Comparison of ENCODE assay signal across 19 cellular contexts in the genomic region with DNA sequence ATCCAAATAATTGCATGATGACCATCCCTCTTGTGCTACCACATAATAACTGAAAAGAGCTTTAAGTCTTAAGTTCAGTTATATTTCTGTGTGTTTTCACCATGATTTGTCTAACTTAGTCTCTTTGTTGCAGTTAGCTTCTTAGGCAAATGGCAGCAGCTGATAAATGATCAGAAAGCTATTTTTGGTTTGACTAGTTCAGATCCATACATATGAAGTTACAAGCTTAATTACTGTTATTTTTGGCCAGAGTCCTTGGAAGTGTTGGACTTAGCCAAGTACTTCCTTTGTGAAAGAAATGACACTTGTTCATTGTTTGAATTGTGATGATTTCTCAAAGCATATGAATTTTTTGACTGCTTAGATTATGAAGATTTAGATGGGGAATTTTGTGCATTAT. TPM values are rescaled to one million over a fixed set of nuclear protein-coding genes. Genes with fewer than 3 reads are reported as not detected.
DNase-seq lines count a peak whose midpoint lies in the region; ATAC-seq, FAIRE-seq and TF ChIP-seq lines count a peak whose summit lies in the region.
"Had no signal": no experiment of that assay in that cellular context is flagged by ENCODE, and none has a peak within 500 bp of the region (broad histone marks: within the 10 kb centered on the region; RNA-seq: fewer than 3 reads in every experiment).

No MANE protein-coding gene starts in this region.

- H3F3A ChIP-seq in DOHH2 (ENCODE audit: control insufficient read depth, insufficient read depth) = no peaks in the 10 kb centered on the region
- H3F3A ChIP-seq in PC-3 (ENCODE audit: low read length, unreplicated experiment) = no peaks in the 10 kb centered on the region

- DNase-seq in GM19239 (ENCODE audit: insufficient read length, low spot score) (no peak), adipocyte (ENCODE audit: low read depth) (peak; percentile 22), glutamatergic neuron (no peak), PC-3 (no peak), T1000 (lab: John Stamatoyannopoulos, UW) (no peak)
- DNase-seq: activated CD4-positive, alpha-beta T cell treated with anti-CD3 and anti-CD28 coated beads, Interleukin-2, amount 10 ng/mL, durations not matched to agents 7 days and 5 days; activated effector memory CD4-positive, alpha-beta T cell treated with Interleukin-2 at 50 U/mL for 16 hours; central memory CD4-positive, alpha-beta T cell; left colon; naive B cell; NCI-H1436 treated with DMSO at 0.1 percent for 48 hours; NCI-H524; right cardiac atrium; stimulated activated CD4-positive, alpha-beta T cell treated with anti-CD3 and anti-CD28 coated beads, Interleukin-2, amount 100 ng/mL, for 48 hours had no signal

- peak; percentile 31 for FAIRE-seq in GM19239 (lab: Jason Lieb, UNC)

- peak overlapping the region; percentile 39; the same call in 1 of the 2 replicates for H3K27ac ChIP-seq in DOHH2 (ENCODE audit: low read depth, low read length)
- no peak overlapping the region for H3K27ac ChIP-seq in PC-3 (ENCODE audit: low read length)
- H3K27ac ChIP-seq: epithelial cell of prostate, upper lobe of left lung had no signal

- peaks cover 66% of the 10 kb centered on the region for H3K79me2 ChIP-seq in DOHH2 (ENCODE audit: control insufficient read depth, low read length)
- peaks cover 11% of the 10 kb centered on the region; the same call in 1 of the 2 replicates for H3K79me2 ChIP-seq in PC-3 (ENCODE audit: low read length)

- CTCF ChIA-PET in PC-3 (lab: Charles Lee) = interaction anchor here (1.5 kb wide), 1 partner anchor 9 kb away, joined by 3 read pairs; no protein-coding TSS in a partner anchor

- H3K4me3 ChIP-seq in DOHH2 (ENCODE audit: low read length) = peak overlapping the region; percentile 46
- no peak overlapping the region for H3K4me3 ChIP-seq in adipocyte (ENCODE audit: low read length)
- H3K4me3 ChIP-seq in PC-3 (ENCODE audit: low read length) = no peak overlapping the region
- H3K4me3 ChIP-seq: HAP-1, upper lobe of left lung had no signal

- peaks cover 43% of the 10 kb centered on the region for H3K4me1 ChIP-seq in DOHH2 (ENCODE audit: control insufficient read depth, low read length)
- H3K4me1 ChIP-seq in adipocyte (ENCODE audit: control insufficient read depth, insufficient read depth, low read length) = peaks cover 13% of the 10 kb centered on the region
- peaks cover 31% of the 10 kb centered on the region for H3K4me1 ChIP-seq in PC-3 (ENCODE audit: insufficient read depth, low read length)
- H3K4me1 ChIP-seq: HAP-1 had no signal

- H4K20me1 ChIP-seq in DOHH2 (ENCODE audit: control insufficient read depth, insufficient read depth, low read depth, low read length) = no peaks in the 10 kb centered on the region
- peaks cover 7% of the 10 kb centered on the region; the same call in 1 of the 2 replicates for H4K20me1 ChIP-seq in PC-3 (ENCODE audit: low read length)

- no peaks in the 10 kb centered on the region for H3K36me3 ChIP-seq in DOHH2 (ENCODE audit: control insufficient read depth, low read length)
- no peaks in the 10 kb centered on the region for H3K36me3 ChIP-seq in adipocyte (ENCODE audit: control insufficient read depth, insufficient read depth, low read length, severe bottlenecking)
- H3K36me3 ChIP-seq in PC-3 (ENCODE audit: low read depth, low read length) = no peaks in the 10 kb centered on the region
- H3K36me3 ChIP-seq: HAP-1, upper lobe of left lung had no signal

- TF ChIP-seq CTCF in DOHH2 (IDR thresholded peaks at IDR 0.05; ENCODE audit: low read depth, low read length, poor library complexity, severe bottlenecking) (no peak), glutamatergic neuron (IDR thresholded peaks at IDR 0.05; ENCODE audit: partially characterized antibody, unreplicated experiment) (no peak), PC-3 (conservative IDR thresholded peaks at IDR 0.05; ENCODE audit: low read depth, low read length) (no peak)

- H3K27me3 ChIP-seq in DOHH2 (ENCODE audit: control insufficient read depth, low read length) = no peaks in the 10 kb centered on the region
- H3K27me3 ChIP-seq in adipocyte (replicated peaks; ENCODE audit: control insufficient read depth, insufficient read depth, low read length) = no peaks in the 10 kb centered on the region
- no peaks in the 10 kb centered on the region for H3K27me3 ChIP-seq in PC-3 (ENCODE audit: low read length)
- H3K27me3 ChIP-seq: upper lobe of left lung had no signal

- no peaks in the 10 kb centered on the region for H3K9me2 ChIP-seq in DOHH2 (replicated peaks; ENCODE audit: control insufficient read depth, low read length)
- no peaks in the 10 kb centered on the region for H3K9me2 ChIP-seq in PC-3 (replicated peaks; ENCODE audit: low read length)

- no peak overlapping the region for H3K9ac ChIP-seq in adipocyte (ENCODE audit: low read length)
- no peak overlapping the region for H3K9ac ChIP-seq in PC-3 (ENCODE audit: low read length)

- BruUV-seq in PC-3 (replicated peaks; lab: Mats Ljungman, UMichigan) = no TSS peak

- H3K4me3 Mint-ChIP-seq in glutamatergic neuron (ENCODE audit: unreplicated experiment) = peak overlapping the region; percentile 48
- H3K4me3 Mint-ChIP-seq: activated CD4-positive, alpha-beta T cell treated with anti-CD3 and anti-CD28 coated beads, Interleukin-2, amount 10 ng/mL, durations not matched to agents 7 days and 5 days had no signal

- POLR2A ChIA-PET in PC-3 (lab: Charles Lee; ENCODE audit: unreplicated experiment) = no interaction called here

- intact Hi-C loops in PC-3 (cut with micrococcal nuclease) = no loop called here

- H2AFZ ChIP-seq in PC-3 (ENCODE audit: low read length) = no peak overlapping the region

- H3K9me3 ChIP-seq in DOHH2 (ENCODE audit: control insufficient read depth, insufficient read depth, low read length) (no peaks in the 10 kb centered on the region), adipocyte (ENCODE audit: control insufficient read depth, low read length) (no peaks in the 10 kb centered on the region), PC-3 (ENCODE audit: low read length) (no peaks in the 10 kb centered on the region)
- H3K9me3 ChIP-seq: HAP-1, upper lobe of left lung had no signal

- ATAC-seq in PC-3 = no peak
- no peak for ATAC-seq in HG03045 (IDR thresholded peaks at IDR 0.05; ENCODE audit: unreplicated experiment)
- ATAC-seq: left colon had no signal

- no peaks in the 10 kb centered on the region for H3K36me3 Mint-ChIP-seq in glutamatergic neuron (ENCODE audit: unreplicated experiment)
- H3K36me3 Mint-ChIP-seq: naive B cell had no signal

- H3K4me2 ChIP-seq in DOHH2 (ENCODE audit: low read length) (peak overlapping the region; percentile 59), PC-3 (ENCODE audit: low read length) (no peak overlapping the region)

- peaks cover 10% of the 10 kb centered on the region for H3K27me3 Mint-ChIP-seq in glutamatergic neuron (ENCODE audit: unreplicated experiment)
- H3K27me3 Mint-ChIP-seq: activated CD4-positive, alpha-beta T cell treated with anti-CD3 and anti-CD28 coated beads, Interleukin-2, amount 10 ng/mL, durations not matched to agents 7 days and 5 days; naive B cell had no signal

- peaks cover 45% of the 10 kb centered on the region for H3K4me1 Mint-ChIP-seq in glutamatergic neuron (ENCODE audit: low read depth, unreplicated experiment)

- peaks cover 5% of the 10 kb centered on the region for H3K9me3 Mint-ChIP-seq in glutamatergic neuron (ENCODE audit: unreplicated experiment)
- H3K9me3 Mint-ChIP-seq: activated CD4-positive, alpha-beta T cell treated with anti-CD3 and anti-CD28 coated beads, Interleukin-2, amount 10 ng/mL, durations not matched to agents 7 days and 5 days; naive B cell had no signal

- peak overlapping the region; percentile 72 for H3K27ac Mint-ChIP-seq in glutamatergic neuron (ENCODE audit: unreplicated experiment)

RNA-seq across cellular contexts. Expression of a gene that starts 54.2 kb away (rescaled TPM):
- total RNA-seq in glutamatergic neuron (ENCODE audit: unreplicated experiment) = 37.1 TPM
- 6.6 and 10.0 TPM in 2 replicates for total RNA-seq in PC-3 (2014; rRNA removed)
